In the genomic region with DNA sequence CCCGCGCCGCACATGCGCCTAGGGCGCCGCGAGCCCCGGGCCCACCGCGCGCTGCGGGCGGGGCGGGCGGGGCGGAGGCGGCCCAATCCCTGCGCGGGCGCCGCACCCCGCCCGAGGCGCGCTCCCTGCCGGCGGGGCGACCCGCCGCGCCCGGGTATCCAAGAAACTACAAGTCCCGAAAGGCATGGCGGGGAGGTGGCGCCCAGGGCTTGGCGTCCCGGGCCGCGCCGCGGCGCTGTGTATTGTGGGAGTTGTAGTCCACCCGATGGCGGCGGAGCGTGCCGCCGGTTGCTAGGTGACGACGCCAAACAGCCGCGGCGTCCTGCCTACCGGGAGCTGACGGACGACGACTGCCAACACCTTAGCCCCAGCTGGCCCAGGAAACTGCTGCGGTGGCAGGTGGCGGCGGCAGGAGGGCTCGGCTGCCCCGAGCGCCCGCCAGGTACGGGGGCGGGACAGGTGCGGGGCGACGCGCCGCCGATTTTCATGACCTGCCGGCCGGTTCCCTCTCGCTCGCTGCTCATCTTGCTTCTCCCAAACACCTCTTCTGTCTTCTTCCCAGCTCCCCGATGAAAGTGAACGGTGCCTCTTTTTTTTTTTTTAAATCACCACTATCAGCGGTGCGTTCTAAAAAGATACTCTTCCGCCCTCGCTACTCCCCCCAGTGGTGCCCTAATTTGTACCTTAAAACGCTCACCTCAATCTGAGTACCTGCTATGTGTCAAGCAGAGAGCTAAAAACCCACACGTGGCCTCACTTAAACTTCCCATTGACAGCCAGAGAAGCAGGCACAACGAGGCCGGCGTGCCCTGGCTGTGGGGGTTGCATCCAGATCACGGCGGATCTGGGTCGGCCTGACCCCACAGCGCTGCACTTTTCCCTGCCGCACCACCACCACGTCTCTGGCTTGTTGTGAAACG, we compare ENCODE assay signal across 8 cellular contexts. TPM values are rescaled to one million over a fixed set of nuclear protein-coding genes. Genes with fewer than 3 reads are reported as not detected.
DNase-seq lines count a peak whose midpoint lies in the region; TF ChIP-seq lines count a peak whose summit lies in the region.

CFAP99 (plus strand) TSS at position 304 of the 920 bp plus-strand sequence.

- peaks cover 25% of the 10 kb centered on the region for H3K27me3 ChIP-seq in SJSA1 (replicated peaks)

- no peak within 1 kb of the TSS for H3K27ac Mint-ChIP-seq in activated naive CD4-positive, alpha-beta T cell treated with anti-CD3 and anti-CD28 coated beads for 36 hours

- H3K9me3 ChIP-seq in SJSA1 (replicated peaks), result no peaks in the 10 kb centered on the region

- H3K27ac ChIP-seq in SJSA1 (no peak within 1 kb of the TSS), substantia nigra (ENCODE audit: low read depth, low read length, poor library complexity, severe bottlenecking) (peak within 1 kb of the TSS; percentile 49)

- H3K9me3 Mint-ChIP-seq in activated naive CD4-positive, alpha-beta T cell treated with anti-CD3 and anti-CD28 coated beads for 36 hours, result no peaks in the 10 kb centered on the region

- no peak for TF ChIP-seq CTCF in HFF-Myc (IDR thresholded peaks at IDR 0.05; ENCODE audit: low read depth, low read length, missing control alignments)

- DNase-seq in GF-D8 (lab: John Stamatoyannopoulos, UW) (peak; percentile 77), HFF-Myc (ENCODE audit: extremely low read depth, low read depth) (peak; percentile 51), NAMALWA (ENCODE audit: low spot score) (peak; percentile 97), SJSA1 (ENCODE audit: low read depth in 1 of 2, low spot score in 2 of 2) (peak; percentile 52 to 89), germinal center (ENCODE audit: low spot score) (peak; percentile 95), non-pigmented ciliary epithelial cell (ENCODE audit: low read depth) (peak; percentile 47), substantia nigra (lab: John Stamatoyannopoulos, UW) (peak; percentile 65 to 98 (median 93))
- peak; percentile 97 for DNase-seq in activated naive CD4-positive, alpha-beta T cell treated with anti-CD3 and anti-CD28 coated beads for 36 hours

- H3K36me3 ChIP-seq in SJSA1, result no peaks in the 10 kb centered on the region

- intact Hi-C loops in activated naive CD4-positive, alpha-beta T cell treated with anti-CD3 and anti-CD28 coated beads for 36 hours (cut with micrococcal nuclease), result loop anchor here (1.0 to 10.0 kb wide), 9 partner anchors 43 to 562 kb away; partner anchors contain the start of genes FAM193A, GRK4, HAUS3 and LETM1

- H3K36me3 Mint-ChIP-seq in activated naive CD4-positive, alpha-beta T cell treated with anti-CD3 and anti-CD28 coated beads for 36 hours (ENCODE audit: low read depth), result no peaks in the 10 kb centered on the region

- H3K27me3 Mint-ChIP-seq in activated naive CD4-positive, alpha-beta T cell treated with anti-CD3 and anti-CD28 coated beads for 36 hours (ENCODE audit: low read depth), result peaks cover 37% of the 10 kb centered on the region

- CTCF ChIA-PET in activated naive CD4-positive, alpha-beta T cell treated with anti-CD3 and anti-CD28 coated beads for 36 hours (lab: Charles Lee), result interaction anchor here (0.7 to 1.0 kb wide), 2 partner anchors 14 to 43 kb away, joined by 4 read pairs; no protein-coding TSS in a partner anchor

- H3K4me3 Mint-ChIP-seq in activated naive CD4-positive, alpha-beta T cell treated with anti-CD3 and anti-CD28 coated beads for 36 hours, result peak within 1 kb of the TSS; percentile 81

- H3K4me3 ChIP-seq in HFF-Myc (replicated peaks; ENCODE audit: low read depth, low read length) (peak within 1 kb of the TSS; percentile 45), SJSA1 (peak within 1 kb of the TSS; percentile 35)

- H3K4me1 Mint-ChIP-seq in activated naive CD4-positive, alpha-beta T cell treated with anti-CD3 and anti-CD28 coated beads for 36 hours (ENCODE audit: low read depth), result peaks cover 38% of the 10 kb centered on the region

- peaks cover 20% of the 10 kb centered on the region for H3K4me1 ChIP-seq in SJSA1 (replicated peaks)

RNA-seq across cellular contexts. Expression of gene CFAP99, which starts in this region (rescaled TPM):
- not detected in 2 replicates for total RNA-seq in SJSA1 (2014; rRNA removed; shearing (Covaris generic))
- total RNA-seq in activated naive CD4-positive, alpha-beta T cell treated with anti-CD3 and anti-CD28 coated beads for 36 hours, result not detected

Comparison
In these comparisons a context has a peak if more than half of its experiments do, and no peak if none do; other contexts are left out.
1. Peak in DNase-seq and H3K4me3 ChIP-seq in SJSA1; RNA of the gene not detected or under 1 TPM.
2. Peak in DNase-seq in activated naive CD4-positive, alpha-beta T cell treated with anti-CD3 and anti-CD28 coated beads for 36 hours; RNA of the gene not detected or under 1 TPM.
3. DNase-seq: peak in every context shown above with its lines; median percentile 97 in NAMALWA; 97 in activated naive CD4-positive, alpha-beta T cell treated with anti-CD3 and anti-CD28 coated beads for 36 hours; 95 in germinal center; 93 in substantia nigra; 77 in GF-D8; 70 in SJSA1; 51 in HFF-Myc; 47 in non-pigmented ciliary epithelial cell.